1 cellular context compared by ENCODE assay signal in genomic region chr18:967037-967576, GRCh38.
TF ChIP-seq lines count a peak whose summit lies in the region.

No MANE protein-coding gene starts in this region.

TF ChIP-seq in K562, 482 proteins besides CTCF, POLR2A, EP300 and RAD21 (continued from another document and continues in another):
- TF ChIP-seq MGA (IDR thresholded peaks at IDR 0.05), result peak; percentile 67
- no peak for TF ChIP-seq HNRNPK (IDR thresholded peaks at IDR 0.05; ENCODE audit: low read depth, low read length, poor library complexity, severe bottlenecking)
- no peak for TF ChIP-seq CHD1 (IDR thresholded peaks at IDR 0.05; ENCODE audit: low read length)
- no peak for TF ChIP-seq NFXL1 (CRISPR knock-in tag; IDR thresholded peaks at IDR 0.05)
- no peak for TF ChIP-seq GATAD2B (IDR thresholded peaks at IDR 0.05; ENCODE audit: borderline replicate concordance)
- peak; percentile 98 for TF ChIP-seq MYC (IDR thresholded peaks at IDR 0.05; ENCODE audit: low read depth, low read length)
- TF ChIP-seq MYC (CRISPR knock-in tag; IDR thresholded peaks at IDR 0.05; ENCODE audit: borderline replicate concordance, low read depth), result no peak
- TF ChIP-seq VEZF1 (CRISPR knock-in tag; IDR thresholded peaks at IDR 0.05), result peak; percentile 54; the same call in 1 of the 2 replicates
- TF ChIP-seq ADNP (tag; IDR thresholded peaks at IDR 0.05), result no peak
- TF ChIP-seq MYNN (IDR thresholded peaks at IDR 0.05), result no peak
- TF ChIP-seq MYNN (CRISPR knock-in tag; IDR thresholded peaks at IDR 0.05), result no peak
- TF ChIP-seq, protein P1, sequence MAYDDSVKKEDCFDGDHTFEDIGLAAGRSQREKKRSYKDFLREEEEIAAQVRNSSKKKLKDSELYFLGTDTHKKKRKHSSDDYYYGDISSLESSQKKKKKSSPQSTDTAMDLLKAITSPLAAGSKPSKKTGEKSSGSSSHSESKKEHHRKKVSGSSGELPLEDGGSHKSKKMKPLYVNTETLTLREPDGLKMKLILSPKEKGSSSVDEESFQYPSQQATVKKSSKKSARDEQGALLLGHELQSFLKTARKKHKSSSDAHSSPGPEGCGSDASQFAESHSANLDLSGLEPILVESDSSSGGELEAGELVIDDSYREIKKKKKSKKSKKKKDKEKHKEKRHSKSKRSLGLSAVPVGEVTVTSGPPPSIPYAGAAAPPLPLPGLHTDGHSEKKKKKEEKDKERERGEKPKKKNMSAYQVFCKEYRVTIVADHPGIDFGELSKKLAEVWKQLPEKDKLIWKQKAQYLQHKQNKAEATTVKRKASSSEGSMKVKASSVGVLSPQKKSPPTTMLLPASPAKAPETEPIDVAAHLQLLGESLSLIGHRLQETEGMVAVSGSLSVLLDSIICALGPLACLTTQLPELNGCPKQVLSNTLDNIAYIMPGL (CRISPR knock-in tag; IDR thresholded peaks at IDR 0.05), result no peak
- TF ChIP-seq MECOM (CRISPR knock-in tag; IDR thresholded peaks at IDR 0.05), result peak; percentile 92
- no peak for TF ChIP-seq NRF1 (conservative IDR thresholded peaks at IDR 0.05 in 1 of 2, IDR thresholded peaks at IDR 0.05 in 1 of 2)
- TF ChIP-seq MXI1 (IDR thresholded peaks at IDR 0.05; ENCODE audit: low read depth, low read length), result no peak
- TF ChIP-seq SRSF3 (IDR thresholded peaks at IDR 0.05; ENCODE audit: insufficient read depth, low read length), result no peak
- no peak for TF ChIP-seq ZNF699 (CRISPR knock-in tag; IDR thresholded peaks at IDR 0.05; ENCODE audit: insufficient replicate concordance)
- no peak for TF ChIP-seq ETS2 (tag; IDR thresholded peaks at IDR 0.05; ENCODE audit: borderline replicate concordance, poor library complexity, severe bottlenecking)
- peak; percentile 60; the same call in 1 of the 2 replicates for TF ChIP-seq ZNF354B (CRISPR knock-in tag; IDR thresholded peaks at IDR 0.05)
- peak; percentile 57 for TF ChIP-seq TCF3 (CRISPR knock-in tag; IDR thresholded peaks at IDR 0.05)
- TF ChIP-seq, protein P2, sequence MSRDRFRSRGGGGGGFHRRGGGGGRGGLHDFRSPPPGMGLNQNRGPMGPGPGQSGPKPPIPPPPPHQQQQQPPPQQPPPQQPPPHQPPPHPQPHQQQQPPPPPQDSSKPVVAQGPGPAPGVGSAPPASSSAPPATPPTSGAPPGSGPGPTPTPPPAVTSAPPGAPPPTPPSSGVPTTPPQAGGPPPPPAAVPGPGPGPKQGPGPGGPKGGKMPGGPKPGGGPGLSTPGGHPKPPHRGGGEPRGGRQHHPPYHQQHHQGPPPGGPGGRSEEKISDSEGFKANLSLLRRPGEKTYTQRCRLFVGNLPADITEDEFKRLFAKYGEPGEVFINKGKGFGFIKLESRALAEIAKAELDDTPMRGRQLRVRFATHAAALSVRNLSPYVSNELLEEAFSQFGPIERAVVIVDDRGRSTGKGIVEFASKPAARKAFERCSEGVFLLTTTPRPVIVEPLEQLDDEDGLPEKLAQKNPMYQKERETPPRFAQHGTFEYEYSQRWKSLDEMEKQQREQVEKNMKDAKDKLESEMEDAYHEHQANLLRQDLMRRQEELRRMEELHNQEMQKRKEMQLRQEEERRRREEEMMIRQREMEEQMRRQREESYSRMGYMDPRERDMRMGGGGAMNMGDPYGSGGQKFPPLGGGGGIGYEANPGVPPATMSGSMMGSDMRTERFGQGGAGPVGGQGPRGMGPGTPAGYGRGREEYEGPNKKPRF (IDR thresholded peaks at IDR 0.05; ENCODE audit: low read depth, low read length), result no peak
- no peak; the same call in 1 of the 2 replicates for TF ChIP-seq PYGO2 (tag; IDR thresholded peaks at IDR 0.05)
- TF ChIP-seq ZNF717 (CRISPR knock-in tag; IDR thresholded peaks at IDR 0.05), result no peak
- TF ChIP-seq HDAC6 (IDR thresholded peaks at IDR 0.05; ENCODE audit: low read depth, low read length), result no peak
- TF ChIP-seq ZNF140 (CRISPR knock-in tag; IDR thresholded peaks at IDR 0.05), result no peak
- TF ChIP-seq ELF2 (CRISPR knock-in tag; IDR thresholded peaks at IDR 0.05), result peak; percentile 61; the same call in 1 of the 2 replicates
- TF ChIP-seq JUN (IDR thresholded peaks at IDR 0.05; ENCODE audit: borderline replicate concordance, low read depth, low read length), result peak; percentile 74
- TF ChIP-seq JUN (CRISPR knock-in tag; IDR thresholded peaks at IDR 0.05; ENCODE audit: borderline replicate concordance), result no peak
- no peak for TF ChIP-seq YBX1 (IDR thresholded peaks at IDR 0.05)
- TF ChIP-seq SMAD4 (CRISPR knock-in tag; conservative IDR thresholded peaks at IDR 0.05), result peak; percentile 94
- no peak for TF ChIP-seq TRIM28 (IDR thresholded peaks at IDR 0.05)
- TF ChIP-seq TRIM25 (IDR thresholded peaks at IDR 0.05; ENCODE audit: borderline replicate concordance), result no peak; the same call in 1 of the 2 replicates
- TF ChIP-seq ZNF184 (CRISPR knock-in tag; IDR thresholded peaks at IDR 0.05), result no peak
- TF ChIP-seq SAFB (IDR thresholded peaks at IDR 0.05; ENCODE audit: borderline replicate concordance, low read depth, low read length), result no peak
- no peak for TF ChIP-seq CHD2 (IDR thresholded peaks at IDR 0.05; ENCODE audit: low read depth, low read length)
- TF ChIP-seq, protein P3, sequence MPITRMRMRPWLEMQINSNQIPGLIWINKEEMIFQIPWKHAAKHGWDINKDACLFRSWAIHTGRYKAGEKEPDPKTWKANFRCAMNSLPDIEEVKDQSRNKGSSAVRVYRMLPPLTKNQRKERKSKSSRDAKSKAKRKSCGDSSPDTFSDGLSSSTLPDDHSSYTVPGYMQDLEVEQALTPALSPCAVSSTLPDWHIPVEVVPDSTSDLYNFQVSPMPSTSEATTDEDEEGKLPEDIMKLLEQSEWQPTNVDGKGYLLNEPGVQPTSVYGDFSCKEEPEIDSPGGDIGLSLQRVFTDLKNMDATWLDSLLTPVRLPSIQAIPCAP (CRISPR knock-in tag; IDR thresholded peaks at IDR 0.05; ENCODE audit: borderline replicate concordance), result no peak
- peak; percentile 83 for TF ChIP-seq ZNF197 (CRISPR knock-in tag; IDR thresholded peaks at IDR 0.05; ENCODE audit: low read depth)
- no peak for TF ChIP-seq GATAD2A (IDR thresholded peaks at IDR 0.05)
- TF ChIP-seq ARNT (IDR thresholded peaks at IDR 0.05), result 0 out of 4 replicates have a peak, but pooled peaks of 1 of the 2 experiments have one; percentile 9
- no peak for TF ChIP-seq PURB (CRISPR knock-in tag; IDR thresholded peaks at IDR 0.05; ENCODE audit: low read depth)
